ENCODE assay signal across 13 cellular contexts in genomic region chr10:35795131-35795819, GRCh38.
DNase-seq lines count a peak whose midpoint lies in the region; ATAC-seq and TF ChIP-seq lines count a peak whose summit lies in the region.
"Had no signal": no experiment of that assay in that cellular context is flagged by ENCODE, and none has a peak within 500 bp of the region (broad histone marks: within the 10 kb centered on the region; RNA-seq: fewer than 3 reads in every experiment).

No MANE protein-coding gene starts in this region.

- intact Hi-C loops in Calu3 (cut with micrococcal nuclease; ENCODE audit: unreplicated experiment) = no loop called here
- intact Hi-C loops in CD8-positive, alpha-beta T cell (cut with DNase I, micrococcal nuclease) = no loop called here

- H3K27ac Mint-ChIP-seq in Calu3 (ENCODE audit: unreplicated experiment) = peak overlapping the region; percentile 13
- no peak overlapping the region for H3K27ac Mint-ChIP-seq in CD8-positive, alpha-beta T cell
- no peak overlapping the region for H3K27ac Mint-ChIP-seq in activated T-cell treated with anti-CD3 and anti-CD28 coated beads, Interleukin-2, amount 50 U/mL, for 72 hours
- H3K27ac Mint-ChIP-seq: B cell had no signal

- H3K4me3 Mint-ChIP-seq in Calu3 (ENCODE audit: low read depth, unreplicated experiment) = no peak overlapping the region
- no peak overlapping the region for H3K4me3 Mint-ChIP-seq in CD8-positive, alpha-beta T cell
- H3K4me3 Mint-ChIP-seq in activated T-cell treated with anti-CD3 and anti-CD28 coated beads, Interleukin-2, amount 50 U/mL, for 72 hours = no peak overlapping the region
- H3K4me3 Mint-ChIP-seq: B cell had no signal

- POLR2A ChIA-PET in CD8-positive, alpha-beta T cell (lab: Charles Lee) = no interaction called here

- H3K27me3 ChIP-seq in CD8-positive, alpha-beta T cell (ENCODE audit: insufficient read depth, low read length) = no peaks in the 10 kb centered on the region
- H3K27me3 ChIP-seq: left lung had no signal

- no peaks in the 10 kb centered on the region for H3K36me3 ChIP-seq in CD8-positive, alpha-beta T cell (ENCODE audit: insufficient read depth, low read length)
- H3K36me3 ChIP-seq: left lung had no signal

- H3K27me3 Mint-ChIP-seq in Calu3 (ENCODE audit: unreplicated experiment) = no peaks in the 10 kb centered on the region
- no peaks in the 10 kb centered on the region for H3K27me3 Mint-ChIP-seq in CD8-positive, alpha-beta T cell (ENCODE audit: low read depth)
- H3K27me3 Mint-ChIP-seq in activated T-cell treated with anti-CD3 and anti-CD28 coated beads, Interleukin-2, amount 50 U/mL, for 72 hours (ENCODE audit: low read depth) = no peaks in the 10 kb centered on the region
- H3K27me3 Mint-ChIP-seq: B cell had no signal

- no peaks in the 10 kb centered on the region for H3K4me1 Mint-ChIP-seq in Calu3 (ENCODE audit: low read depth, unreplicated experiment)
- H3K4me1 Mint-ChIP-seq in CD8-positive, alpha-beta T cell (ENCODE audit: low read depth) = no peaks in the 10 kb centered on the region
- H3K4me1 Mint-ChIP-seq in activated T-cell treated with anti-CD3 and anti-CD28 coated beads, Interleukin-2, amount 50 U/mL, for 72 hours (ENCODE audit: low read depth) = no peaks in the 10 kb centered on the region
- H3K4me1 Mint-ChIP-seq: B cell had no signal

- no peaks in the 10 kb centered on the region for H3K36me3 Mint-ChIP-seq in Calu3 (ENCODE audit: insufficient read depth, unreplicated experiment)
- no peaks in the 10 kb centered on the region for H3K36me3 Mint-ChIP-seq in CD8-positive, alpha-beta T cell
- no peaks in the 10 kb centered on the region for H3K36me3 Mint-ChIP-seq in activated T-cell treated with anti-CD3 and anti-CD28 coated beads, Interleukin-2, amount 50 U/mL, for 72 hours (ENCODE audit: insufficient read depth in 2 of 2)

- DNase-seq in Calu3 (peak; percentile 30), LNCaP clone FGC (ENCODE audit: low read depth) (peak; percentile 13), iris pigment epithelial cell (ENCODE audit: low read depth) (peak; percentile 10), globus pallidus (ENCODE audit: low spot score) (no peak)
- DNase-seq in stimulated activated naive CD8-positive, alpha-beta T cell treated with anti-CD3 and anti-CD28 coated beads, Interleukin-15, Interleukin-2, amounts not matched to agents 100 U/mL and 50 U/mL, for 24 hours = no peak
- DNase-seq in CD8-positive, alpha-beta T cell = no peak
- DNase-seq in activated T-cell treated with anti-CD3 and anti-CD28 coated beads, Interleukin-2, amount 50 U/mL, for 72 hours = no peak
- DNase-seq: activated T-cell treated with anti-CD3 and anti-CD28 coated beads, Interleukin-2, amount 50 U/mL, for 48 hours; amygdala; left lung had no signal

- H3K27ac ChIP-seq in VCaP = peak overlapping the region; percentile 31; the same call in 1 of the 2 replicates
- no peak overlapping the region for H3K27ac ChIP-seq in CD8-positive, alpha-beta T cell (ENCODE audit: low read depth, low read length)
- H3K27ac ChIP-seq: left lung, skin epidermis had no signal

- ATAC-seq in stimulated activated naive CD8-positive, alpha-beta T cell treated with anti-CD3 and anti-CD28 coated beads, Interleukin-15, Interleukin-2, amounts not matched to agents 100 U/mL and 50 U/mL, for 24 hours = no peak
- no peak for ATAC-seq in CD8-positive, alpha-beta T cell
- no peak for ATAC-seq in activated T-cell treated with anti-CD3 and anti-CD28 coated beads, Interleukin-2, amount 50 U/mL, for 72 hours (replicated peaks in 1 of 2)
- ATAC-seq: left lung had no signal

- no peak overlapping the region for H3K4me3 ChIP-seq in LNCaP clone FGC (ENCODE audit: low read depth, low read length)
- no peak overlapping the region for H3K4me3 ChIP-seq in CD8-positive, alpha-beta T cell (ENCODE audit: low read depth, low read length)
- H3K4me3 ChIP-seq: left lung, skin epidermis had no signal

- BruUV-seq in Calu3 (replicated peaks; lab: Mats Ljungman, UMichigan) = no TSS peak

- CTCF ChIA-PET in Calu3 (lab: Charles Lee) = no interaction called here
- CTCF ChIA-PET in CD8-positive, alpha-beta T cell (lab: Charles Lee) = no interaction called here

- H3K9me3 Mint-ChIP-seq in Calu3 (ENCODE audit: low read depth, unreplicated experiment) = no peaks in the 10 kb centered on the region
- H3K9me3 Mint-ChIP-seq in CD8-positive, alpha-beta T cell = no peaks in the 10 kb centered on the region
- no peaks in the 10 kb centered on the region for H3K9me3 Mint-ChIP-seq in activated T-cell treated with anti-CD3 and anti-CD28 coated beads, Interleukin-2, amount 50 U/mL, for 72 hours

- no peak for TF ChIP-seq CTCF in Calu3 (IDR thresholded peaks at IDR 0.05; ENCODE audit: unreplicated experiment)
- TF ChIP-seq CTCF in LNCaP clone FGC (IDR thresholded peaks at IDR 0.05; ENCODE audit: control insufficient read depth, extremely low read depth, insufficient read depth) = no peak
- TF ChIP-seq CTCF in VCaP (conservative IDR thresholded peaks at IDR 0.05) = no peak
- TF ChIP-seq CTCF in CD8-positive, alpha-beta T cell (IDR thresholded peaks at IDR 0.05) = no peak

- H3K9me3 ChIP-seq in CD8-positive, alpha-beta T cell (ENCODE audit: low read length) = no peaks in the 10 kb centered on the region
- H3K9me3 ChIP-seq: left lung had no signal

- no peaks in the 10 kb centered on the region for H3K4me1 ChIP-seq in CD8-positive, alpha-beta T cell (ENCODE audit: insufficient read depth, low read length)
- H3K4me1 ChIP-seq: left lung had no signal

Comparison
In these comparisons a context has a peak if more than half of its experiments do, and no peak if none do; other contexts are left out.
1. DNase-seq: peak in Calu3 (single experiment), LNCaP clone FGC (single experiment) and iris pigment epithelial cell (single experiment); none in globus pallidus (single experiment), stimulated activated naive CD8-positive, alpha-beta T cell treated with anti-CD3 and anti-CD28 coated beads, Interleukin-15, Interleukin-2, amounts not matched to agents 100 U/mL and 50 U/mL, for 24 hours (single experiment), CD8-positive, alpha-beta T cell (0 of 7) and activated T-cell treated with anti-CD3 and anti-CD28 coated beads, Interleukin-2, amount 50 U/mL, for 72 hours (0 of 2).